Comparison of ENCODE assay signal across 8 cellular contexts in the genomic region with DNA sequence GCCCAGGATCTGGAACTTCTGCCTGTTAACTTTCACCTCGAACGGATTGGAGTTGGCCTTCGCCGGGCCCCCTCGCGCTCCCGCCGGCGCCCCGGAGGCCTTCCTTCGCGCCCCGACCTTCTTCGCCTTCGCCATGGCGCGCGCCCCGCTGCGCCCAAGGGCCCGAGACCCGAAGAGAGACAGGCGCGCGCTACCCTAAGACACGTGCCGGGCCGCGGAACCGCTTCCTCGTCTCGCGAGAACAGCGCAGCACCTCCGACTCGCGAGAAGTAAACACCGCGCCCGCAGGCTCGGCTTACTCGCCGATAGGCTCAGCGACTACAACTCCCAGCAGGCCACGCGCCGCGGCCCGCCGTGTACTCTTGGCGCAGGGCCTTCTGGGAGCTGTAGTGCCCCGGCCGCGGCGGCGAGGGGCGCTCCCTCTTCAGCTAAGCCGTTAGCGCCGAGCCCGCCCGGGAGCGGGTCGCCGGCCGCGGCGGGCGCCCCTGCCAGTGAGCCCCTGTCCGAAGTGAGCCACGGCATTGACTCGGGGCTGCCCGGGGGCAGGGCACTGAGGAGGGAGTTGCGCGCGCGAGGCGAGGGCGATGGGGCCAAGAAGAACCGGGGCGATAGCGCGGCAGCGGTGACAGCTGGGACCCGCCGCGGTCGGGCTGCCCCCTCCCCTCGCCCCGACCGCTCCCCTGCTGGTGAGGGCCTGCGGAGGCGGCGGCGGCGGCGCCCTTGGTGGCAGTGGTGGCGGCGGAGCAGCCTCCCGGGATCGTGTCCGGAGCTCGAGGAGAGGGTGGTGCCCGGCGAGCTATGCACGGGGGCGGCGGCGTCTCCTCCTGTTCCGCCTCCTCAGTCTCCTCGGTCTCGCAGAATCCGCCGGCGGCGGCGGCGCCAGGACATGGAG. TPM values are rescaled to one million over a fixed set of nuclear protein-coding genes. Genes with fewer than 3 reads are reported as not detected.
DNase-seq lines count a peak whose midpoint lies in the region; ATAC-seq and TF ChIP-seq lines count a peak whose summit lies in the region.

A gene (plus strand): TSS at position 387 of the 892 bp plus-strand sequence. CDS start 500 bp downstream, at position 887.
A gene (minus strand): TSS at position 222 of the 892 bp plus-strand sequence. CDS start 87 bp downstream, at position 135.

- TF ChIP-seq EP300 in esophagus muscularis mucosa (IDR thresholded peaks at IDR 0.05): no peak

- intact Hi-C loops in PC-9 (cut with micrococcal nuclease; ENCODE audit: unreplicated experiment) (loop anchor here (1.0 to 2.0 kb wide), 2 partner anchors 26 to 73 kb away; no protein-coding TSS in a partner anchor), esophagus muscularis mucosa (cut with DNase I) (loop anchor here (10.0 kb wide), 2 partner anchors 199 to 549 kb away; a partner anchor contains a TSS)

- no peaks in the 10 kb centered on the region for H3K9me2 ChIP-seq in PC-9 (ENCODE audit: insufficient read depth)

- H3K27me3 ChIP-seq in DND-41 (ENCODE audit: insufficient read depth, low read length, poor library complexity): no peaks in the 10 kb centered on the region
- H3K27me3 ChIP-seq in PC-9 (ENCODE audit: insufficient read depth, low read depth): no peaks in the 10 kb centered on the region
- H3K27me3 ChIP-seq in esophagus muscularis mucosa: no peaks in the 10 kb centered on the region
- H3K27me3 ChIP-seq in muscle layer of duodenum (ENCODE audit: low read depth, low read length): no peaks in the 10 kb centered on the region

- DNase-seq in DND-41: peak; percentile 98
- DNase-seq in KG1 (lab: John Stamatoyannopoulos, UW): peak; percentile 94
- peak; percentile 91 to 96 for DNase-seq in PC-9
- peak; percentile 95 to 97 for DNase-seq in activated T-cell treated with anti-CD3 and anti-CD28 coated beads, Interleukin-2, amount 50 U/mL, for 48 hours
- peak; percentile 98 for DNase-seq in esophagus muscularis mucosa (ENCODE audit: extremely low spot score)
- DNase-seq in stimulated activated CD8-positive, alpha-beta memory T cell treated with anti-CD3 and anti-CD28 coated beads, Interleukin-7, amount 100 ng/mL, for 24 hours (ENCODE audit: low read depth): peak; percentile 87

- ATAC-seq in DND-41 (ENCODE audit: insufficient read depth, low read depth) (peak; percentile 90), GM21737 (IDR thresholded peaks at IDR 0.05; ENCODE audit: unreplicated experiment) (peak; percentile 89)

- H3K9ac ChIP-seq in DND-41 (ENCODE audit: low read depth, low read length): peak within 1 kb of the TSS; percentile 89

- POLR2A ChIA-PET in PC-9 (lab: Charles Lee; ENCODE audit: unreplicated experiment): interaction anchor here (0.5 to 1.0 kb wide), 8 partner anchors 13 to 1387 kb away, joined by 3 to 21 read pairs (median 4); no protein-coding TSS in a partner anchor

- TF ChIP-seq POLR2A in esophagus muscularis mucosa (IDR thresholded peaks at IDR 0.05; ENCODE audit: low read depth): peak; percentile 18

- CTCF ChIA-PET in PC-9 (lab: Charles Lee): interaction anchor here (0.7 to 1.1 kb wide), 4 partner anchors 16 to 145 kb away, joined by 3 to 11 read pairs (median 4); no protein-coding TSS in a partner anchor

- H3K4me1 ChIP-seq in DND-41 (ENCODE audit: insufficient read depth, low read length): peaks cover 31% of the 10 kb centered on the region
- H3K4me1 ChIP-seq in PC-9 (replicated peaks; ENCODE audit: insufficient read depth): peaks cover 14% of the 10 kb centered on the region
- peaks cover 25 to 49% (median 42%) of the 10 kb centered on the region in 4 donors for H3K4me1 ChIP-seq in esophagus muscularis mucosa
- H3K4me1 ChIP-seq in muscle layer of duodenum (ENCODE audit: control insufficient read depth in 1 of 2, insufficient read depth in 2 of 2, low read length in 2 of 2): peaks cover 12 to 15% of the 10 kb centered on the region in 2 donors

- H3K79me2 ChIP-seq in DND-41 (ENCODE audit: insufficient read depth, low read length) (peaks cover 49% of the 10 kb centered on the region), PC-9 (ENCODE audit: low read depth) (peaks cover 36% of the 10 kb centered on the region)

- TF ChIP-seq CTCF in DND-41 (IDR thresholded peaks at IDR 0.05; ENCODE audit: borderline replicate concordance, extremely low read depth, low read length, poor library complexity, severe bottlenecking) (peak; percentile 26), PC-9 (conservative IDR thresholded peaks at IDR 0.05) (no peak; the same call in 1 of the 2 replicates), esophagus muscularis mucosa (IDR thresholded peaks at IDR 0.05) (peak; percentile 39 to 57 (median 42))

- peaks cover 29% of the 10 kb centered on the region for H4K20me1 ChIP-seq in DND-41 (ENCODE audit: insufficient read depth, low read length)
- H4K20me1 ChIP-seq in PC-9 (ENCODE audit: insufficient read depth): peaks cover 29% of the 10 kb centered on the region

- H3K27ac ChIP-seq in DND-41 (ENCODE audit: low read length): peak within 1 kb of the TSS; percentile 86
- H3K27ac ChIP-seq in PC-9: peak within 1 kb of the TSS; percentile 61
- H3K27ac ChIP-seq in esophagus muscularis mucosa (replicated peaks in 1 of 4): peak within 1 kb of the TSS; percentile 84 to 90 (median 90)
- H3K27ac ChIP-seq in muscle layer of duodenum (ENCODE audit: low read length): peak within 1 kb of the TSS; percentile 56

- WGBS in esophagus muscularis mucosa: 1% methylated on average over 39 of the region's 118 CpGs

- H3K36me3 ChIP-seq in DND-41 (ENCODE audit: insufficient read depth, low read length) (peaks cover 15% of the 10 kb centered on the region), PC-9 (ENCODE audit: low read depth) (no peaks in the 10 kb centered on the region), esophagus muscularis mucosa (peaks cover 0 to 7% (median 0%) of the 10 kb centered on the region in 4 donors), muscle layer of duodenum (ENCODE audit: control insufficient read depth in 1 of 2, insufficient read depth in 2 of 2, low read length in 2 of 2) (peaks cover 0 to 8% of the 10 kb centered on the region in 2 donors)

- H3F3A ChIP-seq in PC-9 (ENCODE audit: insufficient read depth, low read depth): peaks cover 9% of the 10 kb centered on the region; the same call in 1 of the 2 replicates

- H3K4me3 ChIP-seq in DND-41 (ENCODE audit: low read depth in 1 of 2, low read length in 2 of 2) (peak within 1 kb of the TSS; percentile 76 to 84), PC-9 (peak within 1 kb of the TSS; percentile 94), esophagus muscularis mucosa (peak within 1 kb of the TSS; percentile 81 to 99 (median 98)), muscle layer of duodenum (ENCODE audit: low read depth in 1 of 2, low read length in 2 of 2) (peak within 1 kb of the TSS; percentile 89 to 99)

- TSS peak; percentile 53 for BruUV-seq in PC-9 (replicated peaks; lab: Mats Ljungman, UMichigan)

- no peaks in the 10 kb centered on the region for H3K9me3 ChIP-seq in DND-41 (ENCODE audit: insufficient read depth, low read length, severe bottlenecking)
- H3K9me3 ChIP-seq in PC-9 (ENCODE audit: insufficient read depth, low read depth): no peaks in the 10 kb centered on the region
- no peaks in the 10 kb centered on the region for H3K9me3 ChIP-seq in esophagus muscularis mucosa
- H3K9me3 ChIP-seq in muscle layer of duodenum (ENCODE audit: control insufficient read depth in 1 of 2, low read length in 2 of 2): no peaks in the 10 kb centered on the region

- H3K4me2 ChIP-seq in DND-41 (ENCODE audit: insufficient read depth, low read length) (peak within 1 kb of the TSS; percentile 82), PC-9 (peak within 1 kb of the TSS; percentile 89)

- H2AFZ ChIP-seq in DND-41 (ENCODE audit: low read depth, low read length): peak within 1 kb of the TSS; percentile 94
- H2AFZ ChIP-seq in PC-9: peak within 1 kb of the TSS; percentile 93

RNA-seq across cellular contexts. Expression of the first gene that starts in this region (rescaled TPM):
- total RNA-seq in PC-9 (2021) (3.1 and 4.4 TPM in 2 replicates), esophagus muscularis mucosa (1 to 10 TPM; 4.8 to 8.0 (median 6.4) TPM)

RNA-seq across cellular contexts. Expression of the second gene that starts in this region (rescaled TPM):
- total RNA-seq in PC-9 (2021) (30.9 and 33.6 TPM in 2 replicates), esophagus muscularis mucosa (10 to 100 TPM; 16.7 to 21.1 (median 18.8) TPM)

Comparison
In these comparisons a context has a peak if more than half of its experiments do, and no peak if none do; other contexts are left out.
1. Peak in every context shown above with its lines: DNase-seq, ATAC-seq, H3K4me3 ChIP-seq and H3K27ac ChIP-seq.